In the genomic region with DNA sequence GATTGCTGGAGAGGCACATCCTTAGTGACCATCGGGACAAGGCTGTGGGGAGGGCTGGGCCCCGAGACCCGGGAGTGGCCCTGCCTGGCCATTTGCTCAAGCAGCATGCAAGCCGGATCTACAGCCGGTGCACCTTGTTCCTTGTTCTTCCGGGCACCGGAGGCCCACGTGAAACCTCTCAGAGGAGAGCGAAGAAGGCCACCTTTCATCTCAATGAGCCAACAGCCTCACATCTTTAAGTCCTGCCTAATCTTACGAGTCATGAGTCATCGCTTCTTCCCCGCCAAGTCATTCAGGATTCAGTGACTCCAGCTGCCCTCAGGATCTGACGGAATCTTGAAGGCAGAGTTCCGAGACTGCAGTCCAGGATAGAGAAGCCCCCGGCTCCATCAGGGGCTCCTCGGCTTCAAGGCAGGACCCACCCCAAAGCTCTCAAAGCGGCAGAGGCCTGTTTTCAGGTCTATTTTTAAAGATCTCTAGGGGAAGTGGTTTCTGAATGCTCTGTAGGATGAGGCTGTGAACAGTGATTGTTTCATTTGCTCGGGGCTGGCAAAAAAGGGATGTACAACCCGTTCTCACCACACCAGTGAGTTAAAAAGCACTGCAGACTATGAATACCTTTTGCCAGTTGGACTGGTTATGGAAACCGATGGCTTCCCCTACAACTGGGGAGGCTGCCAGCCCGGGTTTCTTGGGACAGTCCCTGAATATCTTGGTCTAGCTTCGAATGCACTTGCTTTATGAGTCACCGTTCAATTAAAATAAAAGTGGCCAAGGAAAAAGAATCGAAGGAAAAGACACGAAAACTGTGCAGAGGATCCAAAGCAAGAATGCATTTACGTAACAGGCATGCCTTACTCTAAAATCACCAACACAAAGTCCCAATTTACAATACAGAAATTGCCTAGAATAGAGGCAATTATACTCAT, we compare ENCODE assay signal across 9 cellular contexts. TPM values are rescaled to one million over a fixed set of nuclear protein-coding genes. Genes with fewer than 3 reads are reported as not detected.
DNase-seq lines count a peak whose midpoint lies in the region; ATAC-seq and TF ChIP-seq lines count a peak whose summit lies in the region.
"Had no signal": no experiment of that assay in that cellular context is flagged by ENCODE, and none has a peak within 500 bp of the region (broad histone marks: within the 10 kb centered on the region; RNA-seq: fewer than 3 reads in every experiment).

No MANE protein-coding gene starts in this region.

- H3K36me3 ChIP-seq in ES-I3 (ENCODE audit: insufficient read depth, low read length) (no peaks in the 10 kb centered on the region), endodermal cell (ENCODE audit: control insufficient read depth, insufficient read depth, low read length) (no peaks in the 10 kb centered on the region), mucosa of rectum (ENCODE audit: control insufficient read depth in 2 of 2, insufficient read depth in 2 of 2, low read length in 2 of 2) (no peaks in the 10 kb centered on the region)

- no peak overlapping the region for H3K4me3 ChIP-seq in endodermal cell (ENCODE audit: low read length)
- H3K4me3 ChIP-seq in mucosa of rectum (ENCODE audit: low read length in 2 of 2): peak overlapping the region; percentile 51 to 59

- H3K36me3 Mint-ChIP-seq in activated CD4-positive, alpha-beta memory T cell treated with anti-CD3 and anti-CD28 coated beads for 36 hours: no peaks in the 10 kb centered on the region
- no peaks in the 10 kb centered on the region for H3K36me3 Mint-ChIP-seq in endodermal cell (ENCODE audit: low read depth)
- no peaks in the 10 kb centered on the region for H3K36me3 Mint-ChIP-seq in stimulated activated effector memory CD8-positive, alpha-beta T cell treated with anti-CD3 and anti-CD28 coated beads, Interleukin-12 subunit alpha, Interleukin-12 subunit beta, amount 100 ng/mL, for 72 hours

- 79 to 80% methylated on average over 20 to 26 of the region's 26 CpGs for WGBS in endodermal cell (ENCODE audit: insufficient coverage in 1 of 2, insufficient read length in 1 of 2), 2 experiments

- H3K27ac Mint-ChIP-seq in activated CD4-positive, alpha-beta memory T cell treated with anti-CD3 and anti-CD28 coated beads for 36 hours: peak overlapping the region; percentile 82
- H3K27ac Mint-ChIP-seq in endodermal cell: peak overlapping the region; percentile 68
- peak overlapping the region; percentile 93 for H3K27ac Mint-ChIP-seq in stimulated activated effector memory CD8-positive, alpha-beta T cell treated with anti-CD3 and anti-CD28 coated beads, Interleukin-12 subunit alpha, Interleukin-12 subunit beta, amount 100 ng/mL, for 72 hours

- H3K27me3 ChIP-seq in endodermal cell (ENCODE audit: control insufficient read depth, insufficient read depth, low read length, poor library complexity, severe bottlenecking): peaks cover 5% of the 10 kb centered on the region
- no peaks in the 10 kb centered on the region for H3K27me3 ChIP-seq in mucosa of rectum (ENCODE audit: control insufficient read depth in 2 of 2, insufficient read depth in 2 of 2, low read length in 2 of 2)

- H3K4me3 Mint-ChIP-seq in activated CD4-positive, alpha-beta memory T cell treated with anti-CD3 and anti-CD28 coated beads for 36 hours: peak overlapping the region; percentile 67
- H3K4me3 Mint-ChIP-seq in endodermal cell: no peak overlapping the region
- peak overlapping the region; percentile 73 for H3K4me3 Mint-ChIP-seq in stimulated activated effector memory CD8-positive, alpha-beta T cell treated with anti-CD3 and anti-CD28 coated beads, Interleukin-12 subunit alpha, Interleukin-12 subunit beta, amount 100 ng/mL, for 72 hours

- peak; percentile 49 for ATAC-seq in GM21737 (IDR thresholded peaks at IDR 0.05; ENCODE audit: unreplicated experiment)
- peak; percentile 81 for ATAC-seq in stimulated activated effector memory CD8-positive, alpha-beta T cell treated with anti-CD3 and anti-CD28 coated beads, Interleukin-12 subunit alpha, Interleukin-12 subunit beta, amount 100 ng/mL, for 72 hours

- intact Hi-C loops in activated CD4-positive, alpha-beta memory T cell treated with anti-CD3 and anti-CD28 coated beads for 36 hours (cut with micrococcal nuclease): loop anchor here (1.0 to 2.0 kb wide), 3 partner anchors 25 to 169 kb away; no protein-coding TSS in a partner anchor

- peaks cover 11% of the 10 kb centered on the region for H3K4me1 ChIP-seq in ES-I3 (ENCODE audit: insufficient read depth, low read length)
- H3K4me1 ChIP-seq in endodermal cell (ENCODE audit: control insufficient read depth, insufficient read depth, low read length): peaks cover 5% of the 10 kb centered on the region
- H3K4me1 ChIP-seq in mucosa of rectum (ENCODE audit: control insufficient read depth in 2 of 2, insufficient read depth in 2 of 2, low read length in 2 of 2): peaks cover 34 to 38% of the 10 kb centered on the region in 2 donors

- H3K9me3 Mint-ChIP-seq in activated CD4-positive, alpha-beta memory T cell treated with anti-CD3 and anti-CD28 coated beads for 36 hours: no peaks in the 10 kb centered on the region
- H3K9me3 Mint-ChIP-seq in endodermal cell: no peaks in the 10 kb centered on the region
- H3K9me3 Mint-ChIP-seq in stimulated activated effector memory CD8-positive, alpha-beta T cell treated with anti-CD3 and anti-CD28 coated beads, Interleukin-12 subunit alpha, Interleukin-12 subunit beta, amount 100 ng/mL, for 72 hours: no peaks in the 10 kb centered on the region

- CTCF ChIA-PET in activated CD4-positive, alpha-beta memory T cell treated with anti-CD3 and anti-CD28 coated beads for 36 hours (lab: Charles Lee): interaction anchor here (1.5 to 1.7 kb wide), 2 partner anchors 10 to 73 kb away, joined by 3 to 7 read pairs; no protein-coding TSS in a partner anchor

- no peak for TF ChIP-seq CTCF in endodermal cell (conservative IDR thresholded peaks at IDR 0.05)

- H3K27ac ChIP-seq in endodermal cell (ENCODE audit: low read depth, low read length): no peak overlapping the region
- H3K27ac ChIP-seq in mucosa of rectum (ENCODE audit: low read depth in 2 of 2, low read length in 2 of 2): peak overlapping the region; percentile 75 to 76

- H3K9ac ChIP-seq in ES-I3 (ENCODE audit: low read depth, low read length) (0 out of 2 replicates have a peak overlapping the region, but pooled peaks have one; percentile 19), endodermal cell (ENCODE audit: extremely low read depth, low read length, poor library complexity, severe bottlenecking) (no peak overlapping the region), mucosa of rectum (ENCODE audit: low read depth in 1 of 2, low read length in 2 of 2) (peak overlapping the region; percentile 53 to 72)

- POLR2A ChIA-PET in activated CD4-positive, alpha-beta memory T cell treated with anti-CD3 and anti-CD28 coated beads for 36 hours (lab: Charles Lee): interaction anchor here (1.1 to 1.6 kb wide), 2 partner anchors 52 to 166 kb away, joined by 3 to 5 read pairs; no protein-coding TSS in a partner anchor

- H3K9me3 ChIP-seq in ES-I3 (ENCODE audit: control insufficient read depth, insufficient read depth, low read length) (no peaks in the 10 kb centered on the region), endodermal cell (ENCODE audit: control insufficient read depth, low read length) (no peaks in the 10 kb centered on the region), mucosa of rectum (ENCODE audit: control insufficient read depth in 2 of 2, low read length in 2 of 2) (no peaks in the 10 kb centered on the region)

- H3K27me3 Mint-ChIP-seq in activated CD4-positive, alpha-beta memory T cell treated with anti-CD3 and anti-CD28 coated beads for 36 hours: no peaks in the 10 kb centered on the region
- peaks cover 7% of the 10 kb centered on the region for H3K27me3 Mint-ChIP-seq in endodermal cell (ENCODE audit: insufficient read depth)

- H3K4me1 Mint-ChIP-seq in activated CD4-positive, alpha-beta memory T cell treated with anti-CD3 and anti-CD28 coated beads for 36 hours (ENCODE audit: low read depth): peaks cover 27% of the 10 kb centered on the region
- peaks cover 13% of the 10 kb centered on the region for H3K4me1 Mint-ChIP-seq in endodermal cell
- peaks cover 25% of the 10 kb centered on the region for H3K4me1 Mint-ChIP-seq in stimulated activated effector memory CD8-positive, alpha-beta T cell treated with anti-CD3 and anti-CD28 coated beads, Interleukin-12 subunit alpha, Interleukin-12 subunit beta, amount 100 ng/mL, for 72 hours

- DNase-seq in Kasumi-1 (lab: John Stamatoyannopoulos, UW): peak; percentile 91 to 96
- peak; percentile 80 for DNase-seq in activated CD4-positive, alpha-beta memory T cell treated with anti-CD3 and anti-CD28 coated beads for 36 hours
- DNase-seq in endodermal cell: peak; percentile 71
- peak; percentile 14 to 63 for DNase-seq in stimulated activated effector memory CD8-positive, alpha-beta T cell treated with anti-CD3 and anti-CD28 coated beads, Interleukin-12 subunit alpha, Interleukin-12 subunit beta, amount 100 ng/mL, for 72 hours (ENCODE audit: low spot score in 2 of 2)
- no peak for DNase-seq in NCI-H1436 treated with DMSO at 0.1 percent for 48 hours (lab: John Stamatoyannopoulos, UW)

RNA-seq across cellular contexts. Expression of gene ECHDC3, which starts 57.2 kb away (rescaled TPM):
- total RNA-seq in activated CD4-positive, alpha-beta memory T cell treated with anti-CD3 and anti-CD28 coated beads for 36 hours: 1 to 10 TPM in 1 of 2 experiments, under 1 TPM in 1; 0.76 to 1.4 TPM
- total RNA-seq in endodermal cell: 10 to 100 TPM; 12.9 to 13.6 TPM
- 9.7 TPM for polyA plus RNA-seq in endodermal cell (2013, experiment 1 of 2)
- polyA plus RNA-seq in endodermal cell (2013, experiment 2 of 2): 8.7 TPM
- polyA plus RNA-seq: neural cell had no signal

Comparison
In these comparisons a context has a peak if more than half of its experiments do, and no peak if none do; other contexts are left out.
1. RNA of gene ECHDC3, which starts 57.2 kb away (total RNA-seq): 12.9 to 13.6 TPM in endodermal cell; 0.76 to 1.4 TPM in activated CD4-positive, alpha-beta memory T cell treated with anti-CD3 and anti-CD28 coated beads for 36 hours; every median in the first group is over 4 times any median in the second.
2. Peak in every context shown above with its lines, with median percentiles within 50 percentile points of each other: H3K27ac Mint-ChIP-seq.